Comparison of ENCODE assay signal across 15 cellular contexts in genomic region chr14:91265404-91265803, GRCh38. TPM values are rescaled to one million over a fixed set of nuclear protein-coding genes. Genes with fewer than 3 reads are reported as not detected.
DNase-seq lines count a peak whose midpoint lies in the region; ATAC-seq and TF ChIP-seq lines count a peak whose summit lies in the region.
"Had no signal": no experiment of that assay in that cellular context is flagged by ENCODE, and none has a peak within 500 bp of the region (broad histone marks: within the 10 kb centered on the region; RNA-seq: fewer than 3 reads in every experiment).

No MANE protein-coding gene starts in this region.

- no peak overlapping the region for H3K27ac Mint-ChIP-seq in activated naive CD4-positive, alpha-beta T cell treated with anti-CD3 and anti-CD28 coated beads, Interleukin-2, amount 10 ng/mL, durations not matched to agents 7 days and 5 days
- peak overlapping the region; percentile 3 for H3K27ac Mint-ChIP-seq in activated T-helper 2 cell treated with anti-CD3 and anti-CD28 coated beads, Interferon-gamma antibody, Interleukin-2, Interleukin-4, amounts not matched to agents 10 μg/mL and 5 μg/mL and 100 μg/mL, durations not matched to agents 14 hours and 24 hours and 36 hours
- H3K27ac Mint-ChIP-seq in immature natural killer cell: peak overlapping the region; percentile 7 to 84 (median 60)
- H3K27ac Mint-ChIP-seq in stimulated activated naive B cell treated with anti-CD40 and anti-IgM and Interleukin-4, amounts not matched to agents 10 μg/mL and 1 μg/mL and 100 μg/mL, for 72 hours: peak overlapping the region; percentile 88
- H3K27ac Mint-ChIP-seq: activated B cell treated with CpG ODN at 0.5 μM for 24 hours had no signal

- H3K9me2 ChIP-seq in OCI-LY7 (ENCODE audit: insufficient read depth, low read length): no peaks in the 10 kb centered on the region

- H3K27me3 Mint-ChIP-seq in activated naive CD4-positive, alpha-beta T cell treated with anti-CD3 and anti-CD28 coated beads, Interleukin-2, amount 10 ng/mL, durations not matched to agents 7 days and 5 days: peaks cover 23% of the 10 kb centered on the region
- no peaks in the 10 kb centered on the region for H3K27me3 Mint-ChIP-seq in activated T-helper 2 cell treated with anti-CD3 and anti-CD28 coated beads, Interferon-gamma antibody, Interleukin-2, Interleukin-4, amounts not matched to agents 10 μg/mL and 5 μg/mL and 100 μg/mL, durations not matched to agents 14 hours and 24 hours and 36 hours (ENCODE audit: low read depth)
- peaks cover 30 to 59% (median 50%) of the 10 kb centered on the region in 3 donors for H3K27me3 Mint-ChIP-seq in immature natural killer cell (ENCODE audit: low read depth in 3 of 3)
- H3K27me3 Mint-ChIP-seq in stimulated activated naive B cell treated with anti-CD40 and anti-IgM and Interleukin-4, amounts not matched to agents 10 μg/mL and 1 μg/mL and 100 μg/mL, for 72 hours: peaks cover 13 to 23% of the 10 kb centered on the region in 2 donors

- intact Hi-C loops in activated T-helper 2 cell treated with anti-CD3 and anti-CD28 coated beads, Interferon-gamma antibody, Interleukin-2, Interleukin-4, amounts not matched to agents 10 μg/mL and 5 μg/mL and 100 μg/mL, durations not matched to agents 14 hours and 24 hours and 36 hours (cut with micrococcal nuclease): no loop called here
- intact Hi-C loops in OCI-LY7 (cut with micrococcal nuclease; ENCODE audit: unreplicated experiment): no loop called here

- H4K20me1 ChIP-seq in OCI-LY7 (ENCODE audit: insufficient read depth, low read length): no peaks in the 10 kb centered on the region

- peak overlapping the region; percentile 40 for H3K4me3 Mint-ChIP-seq in activated naive CD4-positive, alpha-beta T cell treated with anti-CD3 and anti-CD28 coated beads, Interleukin-2, amount 10 ng/mL, durations not matched to agents 7 days and 5 days
- H3K4me3 Mint-ChIP-seq in activated T-helper 2 cell treated with anti-CD3 and anti-CD28 coated beads, Interferon-gamma antibody, Interleukin-2, Interleukin-4, amounts not matched to agents 10 μg/mL and 5 μg/mL and 100 μg/mL, durations not matched to agents 14 hours and 24 hours and 36 hours (ENCODE audit: low read depth): no peak overlapping the region
- H3K4me3 Mint-ChIP-seq in immature natural killer cell: peak overlapping the region; percentile 51 to 81 (median 75)
- peak overlapping the region in 1 of 2 donors; percentile 69 for H3K4me3 Mint-ChIP-seq in stimulated activated naive B cell treated with anti-CD40 and anti-IgM and Interleukin-4, amounts not matched to agents 10 μg/mL and 1 μg/mL and 100 μg/mL, for 72 hours

- peaks cover 62% of the 10 kb centered on the region for H3K4me1 Mint-ChIP-seq in activated naive CD4-positive, alpha-beta T cell treated with anti-CD3 and anti-CD28 coated beads, Interleukin-2, amount 10 ng/mL, durations not matched to agents 7 days and 5 days
- H3K4me1 Mint-ChIP-seq in activated T-helper 2 cell treated with anti-CD3 and anti-CD28 coated beads, Interferon-gamma antibody, Interleukin-2, Interleukin-4, amounts not matched to agents 10 μg/mL and 5 μg/mL and 100 μg/mL, durations not matched to agents 14 hours and 24 hours and 36 hours (ENCODE audit: low read depth): peaks cover 31% of the 10 kb centered on the region
- H3K4me1 Mint-ChIP-seq in immature natural killer cell: peaks cover 58 to 67% of the 10 kb centered on the region in 2 donors
- peaks cover 22 to 26% of the 10 kb centered on the region in 2 donors for H3K4me1 Mint-ChIP-seq in stimulated activated naive B cell treated with anti-CD40 and anti-IgM and Interleukin-4, amounts not matched to agents 10 μg/mL and 1 μg/mL and 100 μg/mL, for 72 hours

- BruUV-seq in OCI-LY7 (replicated peaks; lab: Mats Ljungman, UMichigan): no TSS peak

- no peaks in the 10 kb centered on the region for H3K9me3 Mint-ChIP-seq in activated naive CD4-positive, alpha-beta T cell treated with anti-CD3 and anti-CD28 coated beads, Interleukin-2, amount 10 ng/mL, durations not matched to agents 7 days and 5 days
- peaks cover 4% of the 10 kb centered on the region for H3K9me3 Mint-ChIP-seq in activated T-helper 2 cell treated with anti-CD3 and anti-CD28 coated beads, Interferon-gamma antibody, Interleukin-2, Interleukin-4, amounts not matched to agents 10 μg/mL and 5 μg/mL and 100 μg/mL, durations not matched to agents 14 hours and 24 hours and 36 hours
- H3K9me3 Mint-ChIP-seq in immature natural killer cell: no peaks in the 10 kb centered on the region
- no peaks in the 10 kb centered on the region for H3K9me3 Mint-ChIP-seq in stimulated activated naive B cell treated with anti-CD40 and anti-IgM and Interleukin-4, amounts not matched to agents 10 μg/mL and 1 μg/mL and 100 μg/mL, for 72 hours
- H3K9me3 Mint-ChIP-seq: activated B cell treated with CpG ODN at 0.5 μM for 24 hours had no signal

- no peak overlapping the region for H2AFZ ChIP-seq in OCI-LY7 (ENCODE audit: low read length)

- no peak for TF ChIP-seq CTCF in OCI-LY7 (conservative IDR thresholded peaks at IDR 0.05; ENCODE audit: low read length)

- no peaks in the 10 kb centered on the region for H3K79me2 ChIP-seq in OCI-LY7 (ENCODE audit: insufficient read depth, low read depth, low read length)
- H3K79me2 ChIP-seq: parathyroid adenoma had no signal

- no peak overlapping the region for H3K4me2 ChIP-seq in OCI-LY7 (ENCODE audit: low read length)

- ATAC-seq in stimulated activated naive B cell treated with anti-CD40 and anti-IgM and Interleukin-4, amounts not matched to agents 10 μg/mL and 1 μg/mL and 100 μg/mL, for 72 hours (replicated peaks): no peak

- peaks cover 28% of the 10 kb centered on the region for H3K36me3 ChIP-seq in OCI-LY7 (ENCODE audit: insufficient read depth, low read length)
- H3K36me3 ChIP-seq: heart left ventricle, Peyer's patch had no signal

- H3K36me3 Mint-ChIP-seq in activated naive CD4-positive, alpha-beta T cell treated with anti-CD3 and anti-CD28 coated beads, Interleukin-2, amount 10 ng/mL, durations not matched to agents 7 days and 5 days: peaks cover 27% of the 10 kb centered on the region
- H3K36me3 Mint-ChIP-seq in activated T-helper 2 cell treated with anti-CD3 and anti-CD28 coated beads, Interferon-gamma antibody, Interleukin-2, Interleukin-4, amounts not matched to agents 10 μg/mL and 5 μg/mL and 100 μg/mL, durations not matched to agents 14 hours and 24 hours and 36 hours (ENCODE audit: low read depth): peaks cover 28% of the 10 kb centered on the region
- peaks cover 8 to 25% (median 12%) of the 10 kb centered on the region in 3 donors for H3K36me3 Mint-ChIP-seq in immature natural killer cell
- peaks cover 24 to 32% of the 10 kb centered on the region in 2 donors for H3K36me3 Mint-ChIP-seq in stimulated activated naive B cell treated with anti-CD40 and anti-IgM and Interleukin-4, amounts not matched to agents 10 μg/mL and 1 μg/mL and 100 μg/mL, for 72 hours

- CTCF ChIA-PET in activated naive CD4-positive, alpha-beta T cell treated with anti-CD3 and anti-CD28 coated beads, Interleukin-2, amount 10 ng/mL, durations not matched to agents 7 days and 5 days (lab: Charles Lee): interaction anchor here (1.3 kb wide), 1 partner anchor 10 kb away, joined by 4 read pairs; no protein-coding TSS in a partner anchor
- CTCF ChIA-PET in OCI-LY7 (lab: Charles Lee; ENCODE audit: unreplicated experiment): interaction anchor here (0.6 kb wide), 1 partner anchor 436 kb away, joined by 3 read pairs; no protein-coding TSS in a partner anchor

- no peaks in the 10 kb centered on the region for H3K9me3 ChIP-seq in OCI-LY7 (ENCODE audit: low read length)
- H3K9me3 ChIP-seq: Peyer's patch had no signal

- POLR2A ChIA-PET in OCI-LY7 (lab: Charles Lee): interaction anchor here (1.2 kb wide), 1 partner anchor 13 kb away, joined by 3 read pairs; no protein-coding TSS in a partner anchor

- peaks cover 6% of the 10 kb centered on the region for H3K4me1 ChIP-seq in OCI-LY7 (ENCODE audit: insufficient read depth, low read length, poor library complexity, severe bottlenecking)

- H3K27ac ChIP-seq in OCI-LY7 (ENCODE audit: low read depth, low read length, poor library complexity, severe bottlenecking): no peak overlapping the region
- H3K27ac ChIP-seq: heart left ventricle, parathyroid adenoma had no signal

- DNase-seq in activated naive CD4-positive, alpha-beta T cell treated with anti-CD3 and anti-CD28 coated beads, Interleukin-2, amount 10 ng/mL, durations not matched to agents 7 days and 5 days: no peak
- no peak for DNase-seq in activated naive CD4-positive, alpha-beta T cell (lab: John Stamatoyannopoulos, UW)
- DNase-seq in activated T-helper 2 cell treated with anti-CD3 and anti-CD28 coated beads, Interferon-gamma antibody, Interleukin-2, Interleukin-4, amounts not matched to agents 10 μg/mL and 5 μg/mL and 100 μg/mL, durations not matched to agents 14 hours and 24 hours and 36 hours (ENCODE audit: low spot score): no peak
- no peak for DNase-seq in immature natural killer cell
- DNase-seq in stimulated activated naive B cell treated with anti-CD40 and anti-IgM and Interleukin-4, amounts not matched to agents 10 μg/mL and 1 μg/mL and 100 μg/mL, for 72 hours: no peak
- DNase-seq in OCI-LY7 (ENCODE audit: low spot score): no peak
- no peak for DNase-seq in NCI-H1694 (lab: John Stamatoyannopoulos, UW)
- no peak for DNase-seq in central memory CD4-positive, alpha-beta T cell
- DNase-seq: activated B cell treated with CpG ODN at 0.5 μM for 24 hours, DMS 273 treated with DMSO at 0.1 percent for 48 hours, midbrain, NCI-H774, Peyer's patch had no signal

- H3K4me3 ChIP-seq in OCI-LY7 (ENCODE audit: low read depth, low read length, poor library complexity, severe bottlenecking): no peak overlapping the region

RNA-seq across cellular contexts. Expression of gene GPR68, which starts 20.9 kb away (rescaled TPM):
- 5.7 and 6.0 TPM in 2 replicates for total RNA-seq in activated T-helper 2 cell treated with anti-CD3 and anti-CD28 coated beads, Interferon-gamma antibody, Interleukin-2, Interleukin-4, amounts not matched to agents 10 μg/mL and 5 μg/mL and 100 μg/mL, durations not matched to agents 14 hours and 24 hours and 36 hours
- polyA plus RNA-seq in immature natural killer cell: 10 to 100 TPM; 19.0 to 40.4 (median 22.4) TPM
- 0.13 and 0.85 TPM in 2 replicates for total RNA-seq in OCI-LY7 (2014; rRNA removed; shearing (Covaris generic))
- 0.41 and 0.84 TPM in 2 replicates for total RNA-seq in OCI-LY7 (2022)
